Comparison of ENCODE assay signal across 8 cellular contexts in the genomic region with DNA sequence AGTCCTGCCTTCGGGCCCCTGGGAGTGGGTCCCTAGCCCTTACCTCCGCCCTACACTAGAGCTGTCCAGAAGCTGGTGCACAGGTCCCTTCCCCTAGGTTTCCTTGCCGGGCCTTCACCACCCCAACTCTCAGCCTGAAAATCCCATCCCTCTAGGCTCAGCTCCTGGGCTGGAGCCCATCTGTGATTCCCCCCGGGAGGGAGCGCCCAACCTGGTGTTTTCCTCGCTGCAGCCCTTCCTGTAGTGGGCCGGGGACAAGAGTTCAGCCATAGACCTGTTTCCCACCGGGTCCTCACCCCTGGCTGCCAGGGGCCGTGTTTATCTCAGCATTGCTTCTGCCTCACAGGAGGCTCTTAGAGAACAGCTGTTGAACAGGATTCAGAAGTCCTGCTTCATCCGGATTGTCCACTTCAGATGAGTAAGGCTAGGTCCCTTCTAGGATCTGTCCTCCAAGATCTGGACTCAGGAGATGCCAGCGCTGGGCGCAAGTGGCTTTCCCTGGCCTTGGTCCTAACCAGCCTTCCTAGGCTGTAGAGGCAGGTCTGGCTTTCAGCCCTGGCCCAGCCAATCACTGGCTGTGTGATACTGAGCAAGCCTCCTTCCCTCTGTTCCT. TPM values are rescaled to one million over a fixed set of nuclear protein-coding genes. Genes with fewer than 3 reads are reported as not detected.
DNase-seq lines count a peak whose midpoint lies in the region; ATAC-seq, FAIRE-seq and TF ChIP-seq lines count a peak whose summit lies in the region.

No MANE protein-coding gene starts in this region.

- peaks cover 17% of the 10 kb centered on the region for H3K27me3 Mint-ChIP-seq in activated CD4-positive, alpha-beta T cell treated with anti-CD3 and anti-CD28 coated beads, Interleukin-2, amount 10 ng/mL, durations not matched to agents 24 days and 14 days

- H3K9me3 Mint-ChIP-seq in activated CD4-positive, alpha-beta T cell treated with anti-CD3 and anti-CD28 coated beads, Interleukin-2, amount 10 ng/mL, durations not matched to agents 24 days and 14 days, result no peaks in the 10 kb centered on the region

- intact Hi-C loops in activated CD4-positive, alpha-beta T cell treated with anti-CD3 and anti-CD28 coated beads, Interleukin-2, amount 10 ng/mL, durations not matched to agents 24 days and 14 days (cut with micrococcal nuclease), result loop anchor here (1.0 to 5.0 kb wide), 4 partner anchors 11 to 265 kb away; a partner anchor contains a TSS
- intact Hi-C loops in HepG2 (cut with micrococcal nuclease; ENCODE audit: unreplicated experiment) (no loop called here), testis (cut with DNase I; ENCODE audit: low total_unique reads) (no loop called here)

- TF ChIP-seq EP300 in HepG2 (IDR thresholded peaks at IDR 0.05; ENCODE audit: low read depth in 2 of 2, low read length in 2 of 2) (no peak), HepG2 (CRISPR knock-in tag; IDR thresholded peaks at IDR 0.05; ENCODE audit: borderline replicate concordance) (no peak)

- H3K9ac ChIP-seq in HepG2 (ENCODE audit: insufficient read depth, low read depth, low read length), result no peak overlapping the region

- H3K4me1 ChIP-seq in HepG2 (ENCODE audit: insufficient read depth, low read length), result peaks cover 16% of the 10 kb centered on the region
- peaks cover 17% of the 10 kb centered on the region for H3K4me1 ChIP-seq in testis

- H3K4me3 ChIP-seq in astrocyte of the cerebellum (ENCODE audit: low read depth, low read length) (peak overlapping the region; percentile 57), HepG2 (replicated peaks in 1 of 3; ENCODE audit: insufficient read depth in 1 of 3, low read depth in 2 of 3, low read length in 3 of 3) (peak overlapping the region in 1 of 3 experiments; percentile 71; a peak in 2 of 6 replicates), testis (peak overlapping the region; percentile 73 to 84)

- H3K9me3 ChIP-seq in HepG2 (ENCODE audit: low read length) (no peaks in the 10 kb centered on the region), testis (no peaks in the 10 kb centered on the region)

- TF ChIP-seq POLR2A in HepG2 (IDR thresholded peaks at IDR 0.05; ENCODE audit: insufficient read depth in 1 of 2, low read depth in 2 of 2, low read length in 2 of 2) (no peak), testis (IDR thresholded peaks at IDR 0.05) (no peak)

- peak; percentile 60 for DNase-seq in activated CD4-positive, alpha-beta T cell treated with anti-CD3 and anti-CD28 coated beads, Interleukin-2, amount 10 ng/mL, durations not matched to agents 24 days and 14 days
- DNase-seq in activated CD4-positive, alpha-beta T cell treated with anti-CD3 and anti-CD28 coated beads for 1 hour, result no peak
- DNase-seq in astrocyte of the cerebellum (ENCODE audit: low read depth), result no peak
- DNase-seq in HepG2 (ENCODE audit: low spot score), result no peak
- DNase-seq in testis, result no peak
- no peak for DNase-seq in SW480 (ENCODE audit: low spot score)
- DNase-seq in NCI-H510A treated with DMSO at 0.1 percent for 48 hours (lab: John Stamatoyannopoulos, UW), result no peak
- DNase-seq in D721Med (ENCODE audit: insufficient read length, low spot score), result no peak

- peak overlapping the region; percentile 87 for H3K4me3 Mint-ChIP-seq in activated CD4-positive, alpha-beta T cell treated with anti-CD3 and anti-CD28 coated beads, Interleukin-2, amount 10 ng/mL, durations not matched to agents 24 days and 14 days

- H3K27ac Mint-ChIP-seq in activated CD4-positive, alpha-beta T cell treated with anti-CD3 and anti-CD28 coated beads, Interleukin-2, amount 10 ng/mL, durations not matched to agents 24 days and 14 days, result peak overlapping the region; percentile 67

- no peaks in the 10 kb centered on the region for H3K36me3 ChIP-seq in HepG2 (replicated peaks in 1 of 2; ENCODE audit: control insufficient read depth in 1 of 2, insufficient read depth in 2 of 2, low read length in 2 of 2)
- no peaks in the 10 kb centered on the region for H3K36me3 ChIP-seq in testis (ENCODE audit: low read depth, missing control alignments)

- TF ChIP-seq CTCF in astrocyte of the cerebellum (IDR thresholded peaks at IDR 0.05; ENCODE audit: low read depth, low read length, missing control alignments) (no peak), HepG2 (CRISPR knock-in tag; IDR thresholded peaks at IDR 0.05) (no peak), testis (IDR thresholded peaks at IDR 0.05) (no peak), D721Med (IDR thresholded peaks at IDR 0.05; ENCODE audit: insufficient read depth, missing control alignments) (no peak)

- POLR2A ChIA-PET in HepG2 (lab: Yijun Ruan, JAX), result no interaction called here

- H3K27ac ChIP-seq in HepG2 (ENCODE audit: extremely low read length, insufficient read depth, low read length) (no peak overlapping the region), testis (peak overlapping the region in 1 of 2 donors; percentile 8)

- in situ Hi-C loops in astrocyte of the cerebellum (cut with HindIII; ENCODE audit: low sequenced_read_pairs), result no loop called here
- in situ Hi-C loops in HepG2 (cut with HindIII; ENCODE audit: extremely low pct_ligation_motif_present, low pct_unique_long_range_greater_than_20kb), result no loop called here

- H3K27me3 ChIP-seq in HepG2 (ENCODE audit: control insufficient read depth in 1 of 2, insufficient read depth in 2 of 2, low read length in 2 of 2) (peaks cover 17 to 63% of the 10 kb centered on the region in 2 experiments), testis (no peaks in the 10 kb centered on the region)

- no peak for TF ChIP-seq RAD21 in HepG2 (CRISPR knock-in tag; IDR thresholded peaks at IDR 0.05)

- FAIRE-seq in HepG2 (lab: Jason Lieb, UNC), result no peak
- FAIRE-seq in D721Med (lab: Jason Lieb, UNC), result no peak

- peaks cover 3% of the 10 kb centered on the region for H3K36me3 Mint-ChIP-seq in activated CD4-positive, alpha-beta T cell treated with anti-CD3 and anti-CD28 coated beads, Interleukin-2, amount 10 ng/mL, durations not matched to agents 24 days and 14 days (ENCODE audit: low read depth)

- WGBS in HepG2 (ENCODE audit: low lambda C conversion rate), result 41% methylated on average over 9 of the region's 12 CpGs
- WGBS in testis, 2 donors, result 17 to 23% methylated on average over 12 of the region's 12 CpGs

- H3K4me1 Mint-ChIP-seq in activated CD4-positive, alpha-beta T cell treated with anti-CD3 and anti-CD28 coated beads, Interleukin-2, amount 10 ng/mL, durations not matched to agents 24 days and 14 days, result peaks cover 53% of the 10 kb centered on the region

- BruUV-seq in HepG2 (replicated peaks; lab: Mats Ljungman, UMichigan), result no TSS peak

- no peak; the same call in 2 of the 3 replicates for ATAC-seq in HepG2

- no peaks in the 10 kb centered on the region for H3K79me2 ChIP-seq in HepG2 (ENCODE audit: insufficient read depth, low read length)

- peak overlapping the region; percentile 81 for H3K4me2 ChIP-seq in HepG2 (ENCODE audit: low read depth, low read length)

- H4K20me1 ChIP-seq in HepG2 (ENCODE audit: insufficient read depth, low read length), result no peaks in the 10 kb centered on the region

- CTCF ChIA-PET in HepG2 (lab: Yijun Ruan, JAX; ENCODE audit: low intra/inter-chr PET ratio, low total read pairs), result no interaction called here

- H2AFZ ChIP-seq in HepG2 (ENCODE audit: low read length), result no peak overlapping the region

RNA-seq across cellular contexts. Expression of a gene that starts 1.0 kb away (rescaled TPM):
- 25.5 and 25.7 TPM in 2 replicates for total RNA-seq in activated CD4-positive, alpha-beta T cell treated with anti-CD3 and anti-CD28 coated beads, Interleukin-2, amount 10 ng/mL, durations not matched to agents 24 days and 14 days
- total RNA-seq in HepG2 (2016; rRNA removed; fragmentation: Illumina TruSeq; extraction: Trizol), result 0.27 and 0.42 TPM in 2 replicates
- total RNA-seq in HepG2 (2016; cell fraction: cytosol; rRNA removed; fragmentation: Illumina TruSeq; extraction: Trizol; ENCODE audit: low read depth), result not detected in 2 replicates
- 0.50 and 0.52 TPM in 2 replicates for total RNA-seq in HepG2 (2016; cell fraction: insoluble cytoplasmic fraction; rRNA removed; fragmentation: Illumina TruSeq; extraction: Trizol)
- total RNA-seq in HepG2 (2016; cell fraction: membrane; rRNA removed; fragmentation: Illumina TruSeq; extraction: Trizol), result 0.21 and 0.40 TPM in 2 replicates
- total RNA-seq in HepG2 (2016; cell fraction: nucleus; rRNA removed; fragmentation: Illumina TruSeq; extraction: Trizol), result 0.19 TPM in 1 of 2 replicates, not detected in the other
- polyA plus RNA-seq in HepG2 (2011; rRNA removed), result 0.08 and 0.29 TPM in 2 replicates
- polyA plus RNA-seq in HepG2 (2011; cell fraction: cytosol; rRNA removed), result 0.07 and 0.22 TPM in 2 replicates
- polyA plus RNA-seq in HepG2 (2011; cell fraction: nucleus; rRNA removed), result 0.07 TPM in 1 of 2 replicates, not detected in the other
- polyA plus RNA-seq in HepG2 (2012), result 0.21 TPM in 1 of 2 replicates, not detected in the other
- 0.07 and 0.14 TPM in 2 replicates for polyA plus RNA-seq in HepG2 (2016; cell fraction: cytosol; fragmentation: Illumina TruSeq; extraction: Trizol; ENCODE audit: low read depth)
- 0.35 and 0.75 TPM in 2 replicates for polyA plus RNA-seq in HepG2 (2016; cell fraction: insoluble cytoplasmic fraction; fragmentation: Illumina TruSeq; extraction: Trizol; ENCODE audit: low read depth)
- 0.18 and 0.30 TPM in 2 replicates for polyA plus RNA-seq in HepG2 (2016; cell fraction: membrane; fragmentation: Illumina TruSeq; extraction: Trizol; ENCODE audit: low read depth)
- polyA plus RNA-seq in HepG2 (2016; cell fraction: nucleus; fragmentation: Illumina TruSeq; extraction: Trizol; ENCODE audit: insufficient read depth, low read depth), result 0.25 and 0.44 TPM in 2 replicates
- polyA minus RNA-seq in HepG2 (2011; rRNA and poly(A)+ RNA removed; ENCODE audit: low replicate concordance), result 0.23 TPM in 1 of 2 replicates, not detected in the other
- not detected in 2 replicates for polyA minus RNA-seq in HepG2 (2011; cell fraction: cytosol; rRNA and poly(A)+ RNA removed)
- polyA minus RNA-seq in HepG2 (2011; cell fraction: nucleus; rRNA and poly(A)+ RNA removed), result not detected in 2 replicates
- total RNA-seq in testis, result 1 to 10 TPM; 3.5 to 3.9 TPM
- polyA plus RNA-seq in testis (ENCODE audit: insufficient read depth, low read depth, low replicate concordance), result 19.6 TPM

RNA-seq across cellular contexts. Expression of a gene that starts 31.7 kb away (rescaled TPM):
- not detected in 2 replicates for total RNA-seq in activated CD4-positive, alpha-beta T cell treated with anti-CD3 and anti-CD28 coated beads, Interleukin-2, amount 10 ng/mL, durations not matched to agents 24 days and 14 days
- total RNA-seq in HepG2 (2016; rRNA removed; fragmentation: Illumina TruSeq; extraction: Trizol), result not detected in 2 replicates
- not detected in 2 replicates for total RNA-seq in HepG2 (2016; cell fraction: cytosol; rRNA removed; fragmentation: Illumina TruSeq; extraction: Trizol; ENCODE audit: low read depth)
- total RNA-seq in HepG2 (2016; cell fraction: insoluble cytoplasmic fraction; rRNA removed; fragmentation: Illumina TruSeq; extraction: Trizol), result not detected in 2 replicates
- not detected in 2 replicates for total RNA-seq in HepG2 (2016; cell fraction: membrane; rRNA removed; fragmentation: Illumina TruSeq; extraction: Trizol)
- total RNA-seq in HepG2 (2016; cell fraction: nucleus; rRNA removed; fragmentation: Illumina TruSeq; extraction: Trizol), result not detected in 2 replicates
- polyA plus RNA-seq in HepG2 (2011; rRNA removed), result not detected in 2 replicates
- polyA plus RNA-seq in HepG2 (2011; cell fraction: cytosol; rRNA removed), result 0.04 TPM in 1 of 2 replicates, not detected in the other
- 0.07 TPM in 1 of 2 replicates, not detected in the other for polyA plus RNA-seq in HepG2 (2011; cell fraction: nucleus; rRNA removed)
- not detected in 2 replicates for polyA plus RNA-seq in HepG2 (2012)
- polyA plus RNA-seq in HepG2 (2016; cell fraction: cytosol; fragmentation: Illumina TruSeq; extraction: Trizol; ENCODE audit: low read depth), result not detected in 2 replicates
- not detected in 2 replicates for polyA plus RNA-seq in HepG2 (2016; cell fraction: insoluble cytoplasmic fraction; fragmentation: Illumina TruSeq; extraction: Trizol; ENCODE audit: low read depth)
- polyA plus RNA-seq in HepG2 (2016; cell fraction: membrane; fragmentation: Illumina TruSeq; extraction: Trizol; ENCODE audit: low read depth), result not detected in 2 replicates
- polyA plus RNA-seq in HepG2 (2016; cell fraction: nucleus; fragmentation: Illumina TruSeq; extraction: Trizol; ENCODE audit: insufficient read depth, low read depth), result not detected in 2 replicates
- not detected in 2 replicates for polyA minus RNA-seq in HepG2 (2011; rRNA and poly(A)+ RNA removed; ENCODE audit: low replicate concordance)
- polyA minus RNA-seq in HepG2 (2011; cell fraction: cytosol; rRNA and poly(A)+ RNA removed), result not detected in 2 replicates
- not detected in 2 replicates for polyA minus RNA-seq in HepG2 (2011; cell fraction: nucleus; rRNA and poly(A)+ RNA removed)
- 10 to 100 TPM; 48.7 to 84.8 TPM for total RNA-seq in testis
- polyA plus RNA-seq in testis (ENCODE audit: insufficient read depth, low read depth, low replicate concordance), result 171 TPM

RNA-seq across cellular contexts. Expression of a gene that starts 53.2 kb away (rescaled TPM):
- total RNA-seq in activated CD4-positive, alpha-beta T cell treated with anti-CD3 and anti-CD28 coated beads, Interleukin-2, amount 10 ng/mL, durations not matched to agents 24 days and 14 days, result 173 and 177 TPM in 2 replicates
- total RNA-seq in HepG2 (2016; rRNA removed; fragmentation: Illumina TruSeq; extraction: Trizol) (222 and 227 TPM in 2 replicates), testis (100 to 1,000 TPM; 135 to 168 TPM)
- total RNA-seq in HepG2 (2016; cell fraction: cytosol; rRNA removed; fragmentation: Illumina TruSeq; extraction: Trizol; ENCODE audit: low read depth), result 77.4 and 77.5 TPM in 2 replicates
- 223 and 230 TPM in 2 replicates for total RNA-seq in HepG2 (2016; cell fraction: insoluble cytoplasmic fraction; rRNA removed; fragmentation: Illumina TruSeq; extraction: Trizol)
- total RNA-seq in HepG2 (2016; cell fraction: membrane; rRNA removed; fragmentation: Illumina TruSeq; extraction: Trizol), result 134 and 142 TPM in 2 replicates
- total RNA-seq in HepG2 (2016; cell fraction: nucleus; rRNA removed; fragmentation: Illumina TruSeq; extraction: Trizol), result 66.4 and 74.6 TPM in 2 replicates
- polyA plus RNA-seq in HepG2 (2011; rRNA removed) (110 and 143 TPM in 2 replicates), testis (ENCODE audit: insufficient read depth, low read depth, low replicate concordance) (208 TPM)
- 131 and 141 TPM in 2 replicates for polyA plus RNA-seq in HepG2 (2011; cell fraction: cytosol; rRNA removed)
- 33.5 and 40.0 TPM in 2 replicates for polyA plus RNA-seq in HepG2 (2011; cell fraction: nucleus; rRNA removed)
- 138 and 142 TPM in 2 replicates for polyA plus RNA-seq in HepG2 (2012)
- 80.6 and 83.8 TPM in 2 replicates for polyA plus RNA-seq in HepG2 (2016; cell fraction: cytosol; fragmentation: Illumina TruSeq; extraction: Trizol; ENCODE audit: low read depth)
- 243 and 252 TPM in 2 replicates for polyA plus RNA-seq in HepG2 (2016; cell fraction: insoluble cytoplasmic fraction; fragmentation: Illumina TruSeq; extraction: Trizol; ENCODE audit: low read depth)
- 122 and 129 TPM in 2 replicates for polyA plus RNA-seq in HepG2 (2016; cell fraction: membrane; fragmentation: Illumina TruSeq; extraction: Trizol; ENCODE audit: low read depth)
- polyA plus RNA-seq in HepG2 (2016; cell fraction: nucleus; fragmentation: Illumina TruSeq; extraction: Trizol; ENCODE audit: insufficient read depth, low read depth), result 116 and 119 TPM in 2 replicates
- polyA minus RNA-seq in HepG2 (2011; rRNA and poly(A)+ RNA removed; ENCODE audit: low replicate concordance), result 57.2 and 96.3 TPM in 2 replicates
- 62.5 and 79.0 TPM in 2 replicates for polyA minus RNA-seq in HepG2 (2011; cell fraction: cytosol; rRNA and poly(A)+ RNA removed)
- polyA minus RNA-seq in HepG2 (2011; cell fraction: nucleus; rRNA and poly(A)+ RNA removed), result 17.6 and 26.5 TPM in 2 replicates

Comparison
In these comparisons a context has a peak if more than half of its experiments do, and no peak if none do; other contexts are left out.
1. RNA of a gene that starts 31.7 kb away (total RNA-seq): 48.7 to 84.8 TPM in testis; not detected in activated CD4-positive, alpha-beta T cell treated with anti-CD3 and anti-CD28 coated beads, Interleukin-2, amount 10 ng/mL, durations not matched to agents 24 days and 14 days and not detected in HepG2; every median in the first group is over 10 times any median in the second.